ENCODE assay signal across 12 cellular contexts in genomic region chr19:48551437-48552302, GRCh38. TPM values are rescaled to one million over a fixed set of nuclear protein-coding genes. Genes with fewer than 3 reads are reported as not detected.
DNase-seq lines count a peak whose midpoint lies in the region; ATAC-seq lines count a peak whose summit lies in the region.
"Had no signal": no experiment of that assay in that cellular context is flagged by ENCODE, and none has a peak within 500 bp of the region (broad histone marks: within the 10 kb centered on the region; RNA-seq: fewer than 3 reads in every experiment).

TSS of gene SULT2B1 (plus strand) at chr19:48552172. CDS start at chr19:48552253, 81 bp downstream.

- H3K36me3 ChIP-seq in aorta (ENCODE audit: control insufficient read depth in 1 of 2, insufficient read depth in 2 of 2, low read length in 1 of 2), result no peaks in the 10 kb centered on the region

- intact Hi-C loops in right cardiac atrium (cut with DNase I), result no loop called here
- intact Hi-C loops in left ventricle myocardium superior (cut with micrococcal nuclease), result no loop called here
- intact Hi-C loops in left colon (cut with DNase I, micrococcal nuclease), result no loop called here
- intact Hi-C loops in aorta (cut with DNase I), result no loop called here

- H3K4me3 ChIP-seq in right cardiac atrium (ENCODE audit: low read length), result no peak within 1 kb of the TSS
- H3K4me3 ChIP-seq in aorta (ENCODE audit: low read length in 2 of 2), result no peak within 1 kb of the TSS

- H3K27me3 ChIP-seq in right cardiac atrium (ENCODE audit: control insufficient read depth, insufficient read depth) (no peaks in the 10 kb centered on the region), aorta (ENCODE audit: control insufficient read depth in 1 of 2, insufficient read depth in 2 of 2, low read length in 1 of 2) (peaks cover 0 to 2% of the 10 kb centered on the region in 2 donors)

- no peaks in the 10 kb centered on the region for H3K4me1 ChIP-seq in right cardiac atrium (ENCODE audit: control insufficient read depth, insufficient read depth, low read length)
- H3K4me1 ChIP-seq in aorta (ENCODE audit: control insufficient read depth in 1 of 2, insufficient read depth in 2 of 2, low read length in 2 of 2), result no peaks in the 10 kb centered on the region

- H3K27ac ChIP-seq in right cardiac atrium (ENCODE audit: low read length), result no peak within 1 kb of the TSS
- no peak within 1 kb of the TSS for H3K27ac ChIP-seq in aorta (ENCODE audit: low read depth in 1 of 2, low read length in 2 of 2)
- H3K27ac ChIP-seq: HL-60 had no signal

- 70% methylated on average over 36 of the region's 36 CpGs for whole genome bisulfite sequencing in right cardiac atrium
- WGBS in aorta, 2 donors, result 72 to 76% methylated on average over 34 to 36 of the region's 36 CpGs

- ATAC-seq in right cardiac atrium (peak; percentile 27 to 34), left ventricle myocardium superior (no peak), left colon (peak; percentile 97), aorta (ENCODE audit: low FRiP score) (no peak), GM21737 (IDR thresholded peaks at IDR 0.05; ENCODE audit: unreplicated experiment) (no peak), GM21576 (IDR thresholded peaks at IDR 0.05; ENCODE audit: unreplicated experiment) (no peak)

- H3K9me3 ChIP-seq in right cardiac atrium (ENCODE audit: control insufficient read depth, low read length), result no peaks in the 10 kb centered on the region
- H3K9me3 ChIP-seq in aorta (ENCODE audit: control insufficient read depth, low read length), result no peaks in the 10 kb centered on the region

- DNase-seq in right cardiac atrium (no peak), left ventricle myocardium superior (no peak), NCI-H774 (lab: John Stamatoyannopoulos, UW) (peak; percentile 89), left colon (peak; percentile 86 to 88), ureter (ENCODE audit: low spot score) (peak; percentile 75), aorta (no peak)
- DNase-seq: effector memory CD4-positive, alpha-beta T cell; hippocampal formation; NCI-H2227 treated with DMSO at 0.1 percent for 48 hours had no signal

RNA-seq across cellular contexts. Expression of gene SULT2B1, which starts in this region (rescaled TPM):
- under 1 TPM in 2 of 4 donors, not detected in 2; 0.25 to 0.76 TPM for total RNA-seq in right cardiac atrium
- 0.14 TPM for polyA plus RNA-seq in right cardiac atrium
- total RNA-seq in left ventricle myocardium superior, result 0.35 TPM
- total RNA-seq in left colon, result under 1 TPM; 0.87 to 0.89 TPM
- 1.6 TPM for total RNA-seq in ureter
- total RNA-seq in aorta, result not detected
- polyA plus RNA-seq in aorta, result 1 to 10 TPM in 1 of 2 donors, not detected in 1; 2.1 TPM

Comparison
In these comparisons a context has a peak if more than half of its experiments do, and no peak if none do; other contexts are left out.
1. Peak in ATAC-seq in right cardiac atrium; RNA of the gene not detected or under 1 TPM.
2. Peak in DNase-seq and ATAC-seq in left colon; RNA of the gene not detected or under 1 TPM.
3. DNase-seq: peak in NCI-H774 (single experiment) and ureter (single experiment); none in right cardiac atrium (0 of 3), left ventricle myocardium superior (single experiment) and aorta (0 of 2).